Comparison of ENCODE assay signal across 15 cellular contexts in genomic region chr10:58963723-58964124, GRCh38.
DNase-seq lines count a peak whose midpoint lies in the region; ATAC-seq and TF ChIP-seq lines count a peak whose summit lies in the region.
"Had no signal": no experiment of that assay in that cellular context is flagged by ENCODE, and none has a peak within 500 bp of the region (broad histone marks: within the 10 kb centered on the region; RNA-seq: fewer than 3 reads in every experiment).

No MANE protein-coding gene starts in this region.

- ATAC-seq in GM19328 (IDR thresholded peaks at IDR 0.05; ENCODE audit: unreplicated experiment) (no peak), GM21526 (IDR thresholded peaks at IDR 0.05; ENCODE audit: low FRiP score, unreplicated experiment) (no peak)

- intact Hi-C loops in stomach (cut with DNase I; ENCODE audit: low total_unique reads), result no loop called here

- 31 to 57% (median 39%) methylated on average over 3 of the region's 3 CpGs for WGBS in stomach, 5 donors

- H3K27ac ChIP-seq in angular gyrus (ENCODE audit: low read depth, low read length) (peak overlapping the region; percentile 96), stomach (no peak overlapping the region)
- H3K27ac ChIP-seq: heart right ventricle, testis had no signal

- H3K27me3 ChIP-seq in stomach, result peaks cover 0 to 4% (median 0%) of the 10 kb centered on the region in 3 donors
- H3K27me3 ChIP-seq: testis had no signal

- TF ChIP-seq EP300 in stomach (IDR thresholded peaks at IDR 0.05), result no peak

- H3K4me1 ChIP-seq in stomach, result peaks cover 0 to 6% (median 0%) of the 10 kb centered on the region in 4 donors
- H3K4me1 ChIP-seq: testis had no signal

- H3K36me3 ChIP-seq in stomach, result no peaks in the 10 kb centered on the region
- H3K36me3 ChIP-seq: heart right ventricle had no signal

- peaks cover 0 to 6% (median 0%) of the 10 kb centered on the region in 4 donors for H3K9me3 ChIP-seq in stomach
- H3K9me3 ChIP-seq: testis had no signal

- peak; percentile 61 for DNase-seq in D341Med (ENCODE audit: low spot score)
- peak; percentile 97 for DNase-seq in iPS DF 19.7 (ENCODE audit: low read depth, low spot score)
- peak; percentile 100 for DNase-seq in putamen (ENCODE audit: low spot score)
- DNase-seq in stomach, result no peak
- no peak for DNase-seq in AG08396 (ENCODE audit: low spot score)
- DNase-seq: activated naive CD4-positive, alpha-beta T cell; DMS79 treated with DMSO at 0.1 percent for 48 hours; heart right ventricle; MM.1S; NCI-H2107; NK-92 treated with Interleukin-12 subunit alpha and Interleukin-12 subunit beta, amount 100 ng/mL, for 24 hours; testis had no signal

- no peak for TF ChIP-seq CTCF in stomach (IDR thresholded peaks at IDR 0.05)

- TF ChIP-seq POLR2A in stomach (IDR thresholded peaks at IDR 0.05), result no peak

- H3K4me3 ChIP-seq in stomach, result no peak overlapping the region
- H3K4me3 ChIP-seq: heart right ventricle, testis had no signal

Comparison
In these comparisons a context has a peak if more than half of its experiments do, and no peak if none do; other contexts are left out.
1. DNase-seq: peak in D341Med (single experiment), iPS DF 19.7 (single experiment) and putamen (single experiment); none in stomach (single experiment) and AG08396 (single experiment).